In the genomic region with DNA sequence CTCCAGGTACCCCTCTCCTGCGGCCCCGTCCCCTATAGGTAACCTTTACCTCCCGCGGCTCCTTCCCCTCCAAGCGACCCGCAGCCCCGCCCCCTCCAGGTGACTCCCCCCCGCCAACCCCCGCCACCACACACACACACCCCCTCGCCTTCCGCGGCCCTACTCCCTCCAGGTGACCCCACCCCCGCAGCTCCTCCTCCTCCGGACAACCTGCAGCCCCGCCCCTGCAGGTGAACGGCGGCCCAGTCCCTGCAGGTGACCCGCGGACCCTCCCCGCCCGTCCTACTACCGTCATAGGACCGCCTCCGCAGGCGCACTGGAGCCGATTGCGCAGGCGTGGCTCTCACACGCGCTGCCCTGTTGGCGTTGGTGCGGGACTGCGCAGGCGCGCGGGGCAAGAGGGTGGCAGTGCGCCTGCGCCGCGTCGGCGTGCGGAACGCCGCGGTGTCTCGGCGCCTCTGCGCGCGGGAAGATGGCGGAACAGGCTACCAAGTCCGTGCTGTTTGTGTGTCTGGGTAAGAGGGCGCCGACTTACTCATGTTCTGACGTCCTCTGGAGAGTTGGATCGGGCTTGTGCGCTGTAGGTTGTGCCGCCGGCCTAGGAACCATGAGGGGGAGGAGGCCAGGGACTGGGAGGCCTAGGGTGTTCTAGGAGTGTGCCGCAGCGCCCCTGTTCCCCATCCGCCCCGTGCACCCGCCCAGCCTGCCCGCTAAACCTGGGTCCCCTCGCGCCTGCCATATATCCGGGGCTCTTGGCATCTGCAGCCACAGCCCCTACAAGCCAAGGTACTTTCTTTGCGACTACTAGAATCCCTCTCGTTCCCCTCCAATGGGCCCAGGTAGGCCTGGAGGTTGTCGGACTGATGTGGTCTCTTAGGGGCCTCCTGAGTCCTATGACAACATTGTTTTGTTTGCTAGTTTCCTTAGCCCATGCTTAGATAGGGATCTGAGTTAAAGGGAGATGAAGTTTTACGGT, we compare ENCODE assay signal across 8 cellular contexts. TPM values are rescaled to one million over a fixed set of nuclear protein-coding genes. Genes with fewer than 3 reads are reported as not detected.
DNase-seq lines count a peak whose midpoint lies in the region; ATAC-seq and TF ChIP-seq lines count a peak whose summit lies in the region.

ACP1 (plus strand) TSS at position 455 of the 976 bp plus-strand sequence; CDS start at position 473, 18 bp downstream.

- H3K27ac Mint-ChIP-seq in activated naive CD4-positive, alpha-beta T cell treated with anti-CD3 and anti-CD28 coated beads for 36 hours, result peak within 1 kb of the TSS; percentile 90

- 0 to 6% methylated on average over 2 of the region's 73 CpGs for WGBS in gastroesophageal sphincter (ENCODE audit: low coverage in 1 of 2), 2 donors

- peaks cover 32% of the 10 kb centered on the region for H3K36me3 Mint-ChIP-seq in activated naive CD4-positive, alpha-beta T cell treated with anti-CD3 and anti-CD28 coated beads for 36 hours (ENCODE audit: low read depth)

- H3K4me1 ChIP-seq in gastroesophageal sphincter (peaks cover 0 to 56% (median 0%) of the 10 kb centered on the region in 3 donors), neutrophil (ENCODE audit: control insufficient read depth in 1 of 2, insufficient read depth in 1 of 2, low read depth in 1 of 2, low read length in 1 of 2) (peaks cover 18 to 19% of the 10 kb centered on the region in 2 experiments)

- H3K36me3 ChIP-seq in gastroesophageal sphincter (peaks cover 0 to 8% of the 10 kb centered on the region in 2 donors), neutrophil (no peaks in the 10 kb centered on the region)

- no peaks in the 10 kb centered on the region for H3K27me3 Mint-ChIP-seq in activated naive CD4-positive, alpha-beta T cell treated with anti-CD3 and anti-CD28 coated beads for 36 hours (ENCODE audit: low read depth)

- POLR2A ChIA-PET in GM10248 (lab: Yijun Ruan, JAX), result no interaction called here

- no peaks in the 10 kb centered on the region for H3K9me3 ChIP-seq in gastroesophageal sphincter
- no peaks in the 10 kb centered on the region for H3K9me3 ChIP-seq in neutrophil

- H3K27me3 ChIP-seq in gastroesophageal sphincter (no peaks in the 10 kb centered on the region), neutrophil (peaks cover 14% of the 10 kb centered on the region)

- intact Hi-C loops in activated naive CD4-positive, alpha-beta T cell treated with anti-CD3 and anti-CD28 coated beads for 36 hours (cut with micrococcal nuclease), result loop anchor here (1.0 to 10.0 kb wide), 6 partner anchors 18 to 870 kb away; partner anchors contain the start of gene TMEM18

- no peak for TF ChIP-seq CTCF in GM10248 (IDR thresholded peaks at IDR 0.05; ENCODE audit: control extremely low read depth, extremely low read depth, low read depth, missing control alignments)
- TF ChIP-seq CTCF in NB4 (IDR thresholded peaks at IDR 0.05; ENCODE audit: low read depth, low read length), result no peak
- peak in 2 of 4 experiments; percentile 5 to 19 for TF ChIP-seq CTCF in gastroesophageal sphincter (IDR thresholded peaks at IDR 0.05)
- TF ChIP-seq CTCF in neutrophil (IDR thresholded peaks at IDR 0.05), result peak; percentile 26
- TF ChIP-seq CTCF in subcutaneous adipose tissue (IDR thresholded peaks at IDR 0.05; ENCODE audit: low read depth), result no peak

- peak; percentile 90 for TF ChIP-seq POLR2A in NB4 (IDR thresholded peaks at IDR 0.05; ENCODE audit: extremely low read depth, insufficient read length)
- peak; percentile 60 to 64 for TF ChIP-seq POLR2A in gastroesophageal sphincter (IDR thresholded peaks at IDR 0.05)

- no peak for TF ChIP-seq EP300 in gastroesophageal sphincter (IDR thresholded peaks at IDR 0.05)

- peak within 1 kb of the TSS; percentile 97 for H3K4me3 ChIP-seq in NB4 (ENCODE audit: low read depth, low read length)
- H3K4me3 ChIP-seq in gastroesophageal sphincter, result peak within 1 kb of the TSS; percentile 85 to 87
- peak within 1 kb of the TSS; percentile 74 to 91 for H3K4me3 ChIP-seq in neutrophil (ENCODE audit: low read depth in 1 of 2, low read length in 1 of 2)

- H3K4me3 Mint-ChIP-seq in activated naive CD4-positive, alpha-beta T cell treated with anti-CD3 and anti-CD28 coated beads for 36 hours, result peak within 1 kb of the TSS; percentile 91

- H3K27ac ChIP-seq in gastroesophageal sphincter (peak within 1 kb of the TSS in 3 of 4 donors; percentile 80 to 86 (median 82)), neutrophil (peak within 1 kb of the TSS; percentile 68)

- ATAC-seq in HG02571 (IDR thresholded peaks at IDR 0.05; ENCODE audit: unreplicated experiment) (peak; percentile 89), gastroesophageal sphincter (peak; percentile 98)

- CTCF ChIA-PET in GM10248 (lab: Yijun Ruan, JAX), result interaction anchor here (1.5 to 2.5 kb wide), 3 partner anchors 12 to 18 kb away, joined by 3 to 8 read pairs (median 5); no protein-coding TSS in a partner anchor
- CTCF ChIA-PET in activated naive CD4-positive, alpha-beta T cell treated with anti-CD3 and anti-CD28 coated beads for 36 hours (lab: Charles Lee), result no interaction called here

- peaks cover 2% of the 10 kb centered on the region for H3K9me3 Mint-ChIP-seq in activated naive CD4-positive, alpha-beta T cell treated with anti-CD3 and anti-CD28 coated beads for 36 hours

- DNase-seq in GM10248 (ENCODE audit: extremely low spot score), result peak; percentile 98
- DNase-seq in NB4 (ENCODE audit: low read depth), result peak; percentile 96
- peak; percentile 93 for DNase-seq in SK-N-DZ (ENCODE audit: low spot score)
- peak; percentile 94 for DNase-seq in activated naive CD4-positive, alpha-beta T cell treated with anti-CD3 and anti-CD28 coated beads for 36 hours

- H3K4me1 Mint-ChIP-seq in activated naive CD4-positive, alpha-beta T cell treated with anti-CD3 and anti-CD28 coated beads for 36 hours (ENCODE audit: low read depth), result peaks cover 39% of the 10 kb centered on the region

RNA-seq across cellular contexts. Expression of gene ACP1, which starts in this region (rescaled TPM):
- polyA plus RNA-seq in SK-N-DZ (2014; cell fraction: cytosol; rRNA removed), result 253 and 264 TPM in 2 replicates
- polyA plus RNA-seq in SK-N-DZ (2014; cell fraction: nucleus; rRNA removed), result 161 and 197 TPM in 2 replicates
- 100 to 1,000 TPM; 144 to 147 TPM for total RNA-seq in activated naive CD4-positive, alpha-beta T cell treated with anti-CD3 and anti-CD28 coated beads for 36 hours
- total RNA-seq in gastroesophageal sphincter, result 100 to 1,000 TPM in 1 of 4 donors, 10 to 100 TPM in 3; 79.5 to 115 (median 82.0) TPM
- total RNA-seq in subcutaneous adipose tissue, result 10 to 100 TPM; 66.3 to 92.6 (median 71.7) TPM

Comparison
In these comparisons a context has a peak if more than half of its experiments do, and no peak if none do; other contexts are left out.
1. Peak in every context shown above with its lines: DNase-seq, ATAC-seq, H3K4me3 ChIP-seq and H3K27ac ChIP-seq.